Comparison of ENCODE assay signal across 24 cellular contexts in genomic region chr7:156240532-156240931, GRCh38.
DNase-seq lines count a peak whose midpoint lies in the region; ATAC-seq and TF ChIP-seq lines count a peak whose summit lies in the region.
"Had no signal": no experiment of that assay in that cellular context is flagged by ENCODE, and none has a peak within 500 bp of the region (broad histone marks: within the 10 kb centered on the region; RNA-seq: fewer than 3 reads in every experiment).

No MANE protein-coding gene starts in this region.

- H3K27ac ChIP-seq in left ventricle myocardium inferior (replicated peaks) (no peak overlapping the region), esophagus muscularis mucosa (replicated peaks in 1 of 4) (no peak overlapping the region), thyroid gland (no peak overlapping the region)
- H3K27ac ChIP-seq: BLaER1 had no signal

- intact Hi-C loops in left ventricle myocardium inferior (cut with micrococcal nuclease), result no loop called here
- intact Hi-C loops in cardiac septum (cut with DNase I), result no loop called here
- intact Hi-C loops in esophagus muscularis mucosa (cut with DNase I), result no loop called here
- intact Hi-C loops in thyroid gland (cut with DNase I), result no loop called here

- H3K36me3 ChIP-seq in left ventricle myocardium inferior (no peaks in the 10 kb centered on the region), esophagus muscularis mucosa (no peaks in the 10 kb centered on the region), thyroid gland (no peaks in the 10 kb centered on the region)
- H3K36me3 ChIP-seq: BE2C, BLaER1 had no signal

- TF ChIP-seq CTCF in left ventricle myocardium inferior (IDR thresholded peaks at IDR 0.05; ENCODE audit: borderline replicate concordance) (no peak), esophagus muscularis mucosa (IDR thresholded peaks at IDR 0.05) (no peak), thyroid gland (IDR thresholded peaks at IDR 0.05) (no peak)

- H3K27me3 ChIP-seq in left ventricle myocardium inferior (ENCODE audit: low read depth), result no peaks in the 10 kb centered on the region
- H3K27me3 ChIP-seq in esophagus muscularis mucosa, result peaks cover 0 to 3% (median 0%) of the 10 kb centered on the region in 4 donors
- H3K27me3 ChIP-seq in thyroid gland, result no peaks in the 10 kb centered on the region
- H3K27me3 ChIP-seq: BE2C, BLaER1 had no signal

- DNase-seq in left ventricle myocardium inferior (peak; percentile 21), cardiac septum (ENCODE audit: low spot score) (no peak), esophagus muscularis mucosa (ENCODE audit: extremely low spot score) (peak; percentile 79), left lobe of liver (ENCODE audit: low spot score) (peak; percentile 62), thyroid gland (peak; percentile 6 to 7)
- DNase-seq in activated CD4-positive, alpha-beta T cell treated with anti-CD3 and anti-CD28 coated beads, Interleukin-2, amount 50 U/mL, for 48 hours, result no peak
- DNase-seq in NK-92 treated with Interleukin-12 subunit alpha and Interleukin-12 subunit beta, amount 100 ng/mL, for 24 hours (lab: John Stamatoyannopoulos, UW), result no peak
- DNase-seq: 8988T; ACHN; BE2C; C1 segment of cervical spinal cord; CD4-positive, alpha-beta memory T cell; CD4-positive, CD25-positive, alpha-beta regulatory T cell; CD8-positive, alpha-beta memory T cell; COR-L47; DMS 273 treated with DMSO at 0.1 percent for 48 hours; DMS153; DMS53; DMS79; DND-41; EL; GDM1 had no signal

- no peak for TF ChIP-seq EP300 in esophagus muscularis mucosa (IDR thresholded peaks at IDR 0.05)

- ATAC-seq in left lobe of liver, result peak; percentile 83
- ATAC-seq: GM12878 had no signal

- no peaks in the 10 kb centered on the region for H3K4me1 ChIP-seq in left ventricle myocardium inferior
- no peaks in the 10 kb centered on the region for H3K4me1 ChIP-seq in esophagus muscularis mucosa
- H3K4me1 ChIP-seq in thyroid gland, result no peaks in the 10 kb centered on the region
- H3K4me1 ChIP-seq: BE2C, BLaER1 had no signal

- H3K9me3 ChIP-seq in left ventricle myocardium inferior (replicated peaks), result peaks cover 12% of the 10 kb centered on the region
- peaks cover 0 to 7% (median 3%) of the 10 kb centered on the region in 4 donors for H3K9me3 ChIP-seq in esophagus muscularis mucosa
- no peaks in the 10 kb centered on the region for H3K9me3 ChIP-seq in thyroid gland
- H3K9me3 ChIP-seq: BE2C, BLaER1 had no signal

- no peak for TF ChIP-seq POLR2A in esophagus muscularis mucosa (IDR thresholded peaks at IDR 0.05; ENCODE audit: low read depth)
- TF ChIP-seq POLR2A in thyroid gland (IDR thresholded peaks at IDR 0.05), result no peak

- H3K4me3 ChIP-seq in left ventricle myocardium inferior, result no peak overlapping the region
- no peak overlapping the region for H3K4me3 ChIP-seq in esophagus muscularis mucosa
- H3K4me3 ChIP-seq in thyroid gland (replicated peaks in 1 of 3), result no peak overlapping the region
- H3K4me3 ChIP-seq: BLaER1, GM12878 had no signal

Comparison
In these comparisons a context has a peak if more than half of its experiments do, and no peak if none do; other contexts are left out.
1. DNase-seq: peak in left ventricle myocardium inferior (single experiment), esophagus muscularis mucosa (single experiment), left lobe of liver (single experiment) and thyroid gland (2 of 2); none in cardiac septum (single experiment), activated CD4-positive, alpha-beta T cell treated with anti-CD3 and anti-CD28 coated beads, Interleukin-2, amount 50 U/mL, for 48 hours (0 of 2) and NK-92 treated with Interleukin-12 subunit alpha and Interleukin-12 subunit beta, amount 100 ng/mL, for 24 hours (single experiment).